Comparison of ENCODE assay signal across 11 cellular contexts in the genomic region with DNA sequence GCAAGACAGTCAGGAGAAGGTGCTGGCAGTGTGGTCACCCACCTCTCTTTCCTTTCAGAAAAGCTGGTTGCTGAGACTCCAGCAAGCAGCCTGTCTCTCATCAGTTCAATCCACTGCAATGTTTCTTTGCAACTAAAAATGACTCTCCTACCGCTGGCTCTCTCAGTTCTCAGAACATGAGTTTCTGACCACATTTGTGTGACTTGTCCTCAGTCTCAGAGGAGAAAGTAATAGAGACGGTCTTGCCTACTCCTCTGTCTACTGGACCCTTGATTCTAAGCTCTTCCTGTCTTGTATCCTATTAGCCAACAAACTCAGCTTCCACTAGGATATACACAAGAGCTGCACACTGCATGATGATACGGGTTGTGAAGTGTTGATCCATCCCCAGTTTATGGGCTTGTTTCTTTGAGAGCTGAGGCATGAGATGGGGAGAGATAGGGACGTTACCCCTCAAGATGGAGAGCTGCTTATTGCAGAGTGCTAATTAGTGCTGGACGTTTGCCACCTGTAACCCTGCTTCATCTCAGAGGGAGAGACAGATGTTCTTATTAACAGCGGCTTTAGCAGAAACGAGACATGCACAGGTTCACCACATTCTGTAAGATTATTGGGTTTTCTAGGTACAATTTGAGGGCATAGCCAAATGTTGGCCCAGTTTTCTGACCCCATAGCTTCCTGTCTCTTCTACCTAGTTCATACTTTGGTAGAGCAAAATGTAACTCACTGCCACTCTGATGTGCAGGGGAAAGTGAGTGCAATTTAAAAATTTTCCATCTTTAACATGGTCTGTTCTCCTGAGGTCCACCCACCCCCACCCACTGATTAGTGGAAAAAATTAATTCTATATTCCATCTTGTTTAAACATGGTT.
DNase-seq lines count a peak whose midpoint lies in the region; ATAC-seq lines count a peak whose summit lies in the region.
"Had no signal": no experiment of that assay in that cellular context is flagged by ENCODE, and none has a peak within 500 bp of the region (broad histone marks: within the 10 kb centered on the region; RNA-seq: fewer than 3 reads in every experiment).

No MANE protein-coding gene starts in this region.

- no peak overlapping the region for H3K27ac Mint-ChIP-seq in stimulated activated naive CD8-positive, alpha-beta T cell treated with anti-CD3 and anti-CD28 coated beads, Interleukin-15, amount 100 ng/mL, for 72 hours
- H3K27ac Mint-ChIP-seq: activated CD4-positive, alpha-beta T cell treated with anti-CD3 and anti-CD28 coated beads, Interleukin-2, amount 10 ng/mL, durations not matched to agents 24 days and 14 days had no signal

- H3K9me3 Mint-ChIP-seq in stimulated activated naive CD8-positive, alpha-beta T cell treated with anti-CD3 and anti-CD28 coated beads, Interleukin-15, amount 100 ng/mL, for 72 hours: no peaks in the 10 kb centered on the region
- H3K9me3 Mint-ChIP-seq: activated CD4-positive, alpha-beta T cell treated with anti-CD3 and anti-CD28 coated beads, Interleukin-2, amount 10 ng/mL, durations not matched to agents 24 days and 14 days; naive thymus-derived CD8-positive, alpha-beta T cell had no signal

- peaks cover 8% of the 10 kb centered on the region for H3K27me3 Mint-ChIP-seq in stimulated activated naive CD8-positive, alpha-beta T cell treated with anti-CD3 and anti-CD28 coated beads, Interleukin-15, amount 100 ng/mL, for 72 hours
- H3K27me3 Mint-ChIP-seq: naive thymus-derived CD8-positive, alpha-beta T cell had no signal

- H3K4me1 Mint-ChIP-seq in stimulated activated naive CD8-positive, alpha-beta T cell treated with anti-CD3 and anti-CD28 coated beads, Interleukin-15, amount 100 ng/mL, for 72 hours: peaks cover 5% of the 10 kb centered on the region

- no peak for DNase-seq in stimulated activated naive CD8-positive, alpha-beta T cell treated with anti-CD3 and anti-CD28 coated beads, Interleukin-15, Interleukin-2, amounts not matched to agents 100 U/mL and 50 U/mL, for 24 hours
- DNase-seq in stimulated activated naive CD8-positive, alpha-beta T cell treated with anti-CD3 and anti-CD28 coated beads, Interleukin-15, amount 100 ng/mL, for 72 hours: no peak
- DNase-seq in NCI-H1694 (lab: John Stamatoyannopoulos, UW) (peak; percentile 76), putamen (ENCODE audit: low spot score) (no peak), KBM-7 (no peak)
- no peak for DNase-seq in stimulated activated naive CD4-positive, alpha-beta T cell treated with Interleukin-2 at 50 U/mL for 16 hours (lab: John Stamatoyannopoulos, UW)
- DNase-seq: activated CD4-positive, alpha-beta T cell treated with anti-CD3 and anti-CD28 coated beads, Interleukin-2, amount 10 ng/mL, durations not matched to agents 24 days and 14 days; naive thymus-derived CD8-positive, alpha-beta T cell; stimulated activated CD4-positive, alpha-beta T cell treated with anti-CD3 and anti-CD28 coated beads, Interleukin-12 subunit alpha, Interleukin-12 subunit beta, amount 100 ng/mL, for 4 hours had no signal

- no peak overlapping the region for H3K4me3 Mint-ChIP-seq in stimulated activated naive CD8-positive, alpha-beta T cell treated with anti-CD3 and anti-CD28 coated beads, Interleukin-15, amount 100 ng/mL, for 72 hours
- H3K4me3 Mint-ChIP-seq: activated CD4-positive, alpha-beta T cell treated with anti-CD3 and anti-CD28 coated beads, Interleukin-2, amount 10 ng/mL, durations not matched to agents 24 days and 14 days; naive thymus-derived CD8-positive, alpha-beta T cell had no signal

- ATAC-seq in stimulated activated naive CD8-positive, alpha-beta T cell treated with anti-CD3 and anti-CD28 coated beads, Interleukin-15, Interleukin-2, amounts not matched to agents 100 U/mL and 50 U/mL, for 24 hours: peak; percentile 21
- no peak for ATAC-seq in stimulated activated naive CD8-positive, alpha-beta T cell treated with anti-CD3 and anti-CD28 coated beads, Interleukin-15, amount 100 ng/mL, for 72 hours
- peak; percentile 86 for ATAC-seq in HG02798 (IDR thresholded peaks at IDR 0.05; ENCODE audit: poor library complexity, unreplicated experiment)
- ATAC-seq in GM18519 (IDR thresholded peaks at IDR 0.05; ENCODE audit: low FRiP score, unreplicated experiment): no peak
- ATAC-seq: naive thymus-derived CD8-positive, alpha-beta T cell had no signal

- in situ Hi-C loops in KBM-7 (cut with MboI; ENCODE audit: low pct_unique_long_range_greater_than_20kb, low sequenced_read_pairs): no loop called here

Comparison
In these comparisons a context has a peak if more than half of its experiments do, and no peak if none do; other contexts are left out.
1. ATAC-seq: peak in stimulated activated naive CD8-positive, alpha-beta T cell treated with anti-CD3 and anti-CD28 coated beads, Interleukin-15, Interleukin-2, amounts not matched to agents 100 U/mL and 50 U/mL, for 24 hours (single experiment) and HG02798 (single experiment); none in stimulated activated naive CD8-positive, alpha-beta T cell treated with anti-CD3 and anti-CD28 coated beads, Interleukin-15, amount 100 ng/mL, for 72 hours (single experiment) and GM18519 (single experiment).